ENCODE assay signal across 11 cellular contexts in genomic region chr3:77081240-77081661, GRCh38. TPM values are rescaled to one million over a fixed set of nuclear protein-coding genes. Genes with fewer than 3 reads are reported as not detected.
DNase-seq lines count a peak whose midpoint lies in the region; ATAC-seq, FAIRE-seq and TF ChIP-seq lines count a peak whose summit lies in the region.
"Had no signal": no experiment of that assay in that cellular context is flagged by ENCODE, and none has a peak within 500 bp of the region (broad histone marks: within the 10 kb centered on the region; RNA-seq: fewer than 3 reads in every experiment).

No MANE protein-coding gene starts in this region.

- H3K4me1 ChIP-seq in A673 (ENCODE audit: insufficient read depth, low read length, poor library complexity, severe bottlenecking) (peaks cover 29% of the 10 kb centered on the region), adipocyte (ENCODE audit: control insufficient read depth, insufficient read depth, low read length) (peaks cover 8% of the 10 kb centered on the region)

- H3K27me3 ChIP-seq in A673 (replicated peaks; ENCODE audit: insufficient read depth, low read depth, low read length, poor library complexity) (no peaks in the 10 kb centered on the region), adipocyte (replicated peaks; ENCODE audit: control insufficient read depth, insufficient read depth, low read length) (no peaks in the 10 kb centered on the region)

- BruUV-seq in A673 (replicated peaks; lab: Mats Ljungman, UMichigan), result no TSS peak

- CTCF ChIA-PET in A673 (lab: Charles Lee), result no interaction called here
- CTCF ChIA-PET in T-cell (lab: Charles Lee), result no interaction called here

- H3K27ac Mint-ChIP-seq in T-cell, result no peak overlapping the region
- H3K27ac Mint-ChIP-seq: activated CD4-positive, alpha-beta T cell treated with anti-CD3 and anti-CD28 coated beads, Interleukin-2, amount 10 ng/mL, durations not matched to agents 7 days and 5 days had no signal

- H3K27ac ChIP-seq in A673 (ENCODE audit: low read depth, low read length, poor library complexity, severe bottlenecking), result no peak overlapping the region

- H3K36me3 ChIP-seq in A673 (ENCODE audit: insufficient read depth, low read length, poor library complexity, severe bottlenecking), result no peaks in the 10 kb centered on the region
- no peaks in the 10 kb centered on the region for H3K36me3 ChIP-seq in adipocyte (ENCODE audit: control insufficient read depth, insufficient read depth, low read length, severe bottlenecking)

- no peak for TF ChIP-seq CTCF in A673 (conservative IDR thresholded peaks at IDR 0.05; ENCODE audit: low read depth, low read length)

- no peak for TF ChIP-seq POLR2A in GM12891 (IDR thresholded peaks at IDR 0.05; ENCODE audit: low read depth, low read length)
- TF ChIP-seq POLR2A in H54 (IDR thresholded peaks at IDR 0.05; ENCODE audit: low read depth, low read length), result no peak

- H3K36me3 Mint-ChIP-seq in T-cell, result no peaks in the 10 kb centered on the region

- H3K9ac ChIP-seq in adipocyte (ENCODE audit: low read length), result no peak overlapping the region

- peak; percentile 42 for DNase-seq in A673 (ENCODE audit: low spot score)
- DNase-seq in LoVo (ENCODE audit: low spot score), result peak; percentile 59
- DNase-seq in adipocyte (ENCODE audit: low read depth), result peak; percentile 91
- DNase-seq in left ventricle myocardium superior, result peak; percentile 51
- DNase-seq in GM12891 (ENCODE audit: insufficient read length, low spot score), result no peak
- no peak for DNase-seq in medulla oblongata (ENCODE audit: extremely low spot score)
- no peak for DNase-seq in T-cell
- DNase-seq in H54 (ENCODE audit: insufficient read length, low spot score), result no peak
- DNase-seq: activated CD4-positive, alpha-beta T cell treated with anti-CD3 and anti-CD28 coated beads, Interleukin-2, amount 10 ng/mL, durations not matched to agents 7 days and 5 days; NCI-H526 had no signal

- H3K4me3 ChIP-seq in A673 (ENCODE audit: low read depth, low read length, poor library complexity, severe bottlenecking) (no peak overlapping the region), adipocyte (ENCODE audit: low read length) (no peak overlapping the region)

- H3K9me3 Mint-ChIP-seq in T-cell, result peaks cover 8 to 13% (median 8%) of the 10 kb centered on the region in 3 donors

- H3K4me3 Mint-ChIP-seq in T-cell, result no peak overlapping the region
- H3K4me3 Mint-ChIP-seq: activated CD4-positive, alpha-beta T cell treated with anti-CD3 and anti-CD28 coated beads, Interleukin-2, amount 10 ng/mL, durations not matched to agents 7 days and 5 days had no signal

- no peaks in the 10 kb centered on the region for H3K9me3 ChIP-seq in A673 (ENCODE audit: low read depth, low read length, poor library complexity, severe bottlenecking)
- no peaks in the 10 kb centered on the region for H3K9me3 ChIP-seq in adipocyte (ENCODE audit: control insufficient read depth, low read length)

- FAIRE-seq in GM12891 (lab: Jason Lieb, UNC) (no peak), H54 (lab: Jason Lieb, UNC) (no peak)
- FAIRE-seq: colon had no signal

- intact Hi-C loops in A673 (cut with micrococcal nuclease; ENCODE audit: unreplicated experiment), result no loop called here
- intact Hi-C loops in left ventricle myocardium superior (cut with micrococcal nuclease), result no loop called here

- POLR2A ChIA-PET in A673 (lab: Charles Lee; ENCODE audit: low non-redundant PET), result no interaction called here
- POLR2A ChIA-PET in T-cell (lab: Charles Lee), result no interaction called here

- no peaks in the 10 kb centered on the region for H3K27me3 Mint-ChIP-seq in T-cell
- H3K27me3 Mint-ChIP-seq: activated CD4-positive, alpha-beta T cell treated with anti-CD3 and anti-CD28 coated beads, Interleukin-2, amount 10 ng/mL, durations not matched to agents 7 days and 5 days had no signal

- H3K4me1 Mint-ChIP-seq in T-cell, result no peaks in the 10 kb centered on the region
- H3K4me1 Mint-ChIP-seq: activated CD4-positive, alpha-beta T cell treated with anti-CD3 and anti-CD28 coated beads, Interleukin-2, amount 10 ng/mL, durations not matched to agents 7 days and 5 days had no signal

- ATAC-seq in left ventricle myocardium superior (peak; percentile 91), T-cell (replicated peaks in 1 of 4) (no peak)

TF ChIP-seq in GM12891, 5 proteins besides CTCF, POLR2A, EP300 and RAD21:
- TF ChIP-seq POLR2AphosphoS5 (IDR thresholded peaks at IDR 0.05; ENCODE audit: low read depth, low read length) (no peak), SPI1 (IDR thresholded peaks at IDR 0.05; ENCODE audit: low read depth, low read length) (no peak), PAX5 (IDR thresholded peaks at IDR 0.05; ENCODE audit: insufficient read depth, low read length, severe bottlenecking) (no peak), POU2F2 (IDR thresholded peaks at IDR 0.05; ENCODE audit: low read depth, low read length) (no peak), TAF1 (IDR thresholded peaks at IDR 0.05; ENCODE audit: low read depth, low read length) (no peak)

RNA-seq across cellular contexts. Expression of gene ROBO2, which starts 41.4 kb away (rescaled TPM):
- total RNA-seq in A673 (2021) (17.5 and 18.7 TPM in 2 replicates), left ventricle myocardium superior (0.17 TPM), T-cell (not detected)
- 0.01 TPM for polyA plus RNA-seq in GM12891 (2012; ENCODE audit: low read depth, missing spikeins)
- total RNA-seq: activated CD4-positive, alpha-beta T cell treated with anti-CD3 and anti-CD28 coated beads, Interleukin-2, amount 10 ng/mL, durations not matched to agents 7 days and 5 days had no signal

Comparison
In these comparisons a context has a peak if more than half of its experiments do, and no peak if none do; other contexts are left out.
1. DNase-seq: peak in A673 (single experiment), LoVo (single experiment), adipocyte (single experiment) and left ventricle myocardium superior (single experiment); none in GM12891 (single experiment), medulla oblongata (single experiment), T-cell (0 of 34) and H54 (single experiment).
2. RNA of gene ROBO2, which starts 41.4 kb away (total RNA-seq): 17.5 to 18.7 TPM in A673; 0.17 TPM in left ventricle myocardium superior (single experiment) and not detected in T-cell; every median in the first group is over 10 times any median in the second.